Comparison of ENCODE assay signal across 9 cellular contexts in the genomic region with DNA sequence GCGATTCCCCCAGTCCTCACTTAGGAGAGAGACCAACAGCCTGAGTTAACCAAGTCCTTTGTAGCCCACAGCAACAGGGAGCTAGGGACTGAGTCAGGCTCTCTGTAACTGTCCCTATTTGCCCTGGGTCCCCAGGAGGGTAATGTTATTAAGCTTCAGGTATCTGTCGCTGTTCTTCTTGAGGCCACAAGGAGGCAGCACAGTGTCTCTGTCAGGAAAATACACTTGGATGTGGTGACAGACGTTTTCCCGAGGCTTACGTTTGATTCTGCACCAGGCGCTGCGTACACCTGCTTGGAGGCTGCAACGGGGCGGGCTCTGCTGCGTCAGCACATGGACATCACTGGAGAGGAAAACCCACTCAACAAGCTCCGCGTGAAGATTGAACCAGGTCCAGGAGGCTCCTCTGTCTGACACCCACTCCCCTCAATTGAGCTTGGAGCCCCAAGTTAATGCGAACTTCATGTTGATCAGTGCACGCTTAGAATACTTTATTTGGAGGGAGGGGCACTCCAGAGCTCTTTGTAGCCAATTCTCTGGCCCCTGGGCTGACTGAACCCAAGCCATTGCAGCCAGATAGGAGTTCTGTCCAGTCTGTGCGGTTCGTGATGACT. TPM values are rescaled to one million over a fixed set of nuclear protein-coding genes. Genes with fewer than 3 reads are reported as not detected.
A peak's percentile ranks its signal among the peaks of the same experiment; 100 is the strongest.
DNase-seq lines count a peak whose midpoint lies in the region; ATAC-seq, FAIRE-seq and TF ChIP-seq lines count a peak whose summit lies in the region.
"Had no signal": no experiment of that assay in that cellular context is flagged by ENCODE, and none has a peak within 500 bp of the region (broad histone marks: within the 10 kb centered on the region; RNA-seq: fewer than 3 reads in every experiment).

No MANE protein-coding gene starts in this region.

- no peak overlapping the region for H3K4me3 Mint-ChIP-seq in astrocyte (ENCODE audit: unreplicated experiment)
- no peak overlapping the region for H3K4me3 Mint-ChIP-seq in stimulated activated effector memory CD8-positive, alpha-beta T cell treated with anti-CD3 and anti-CD28 coated beads, Interleukin-12 subunit alpha, Interleukin-12 subunit beta, amount 100 ng/mL, for 72 hours

- peak; percentile 84 for ATAC-seq in stimulated activated effector memory CD8-positive, alpha-beta T cell treated with anti-CD3 and anti-CD28 coated beads, Interleukin-12 subunit alpha, Interleukin-12 subunit beta, amount 100 ng/mL, for 72 hours
- no peak for ATAC-seq in HG02885 (IDR thresholded peaks at IDR 0.05; ENCODE audit: poor library complexity, unreplicated experiment)

- peaks cover 56% of the 10 kb centered on the region for H3K36me3 ChIP-seq in astrocyte (ENCODE audit: insufficient read depth, low read length)

- H3K4me1 Mint-ChIP-seq in astrocyte (ENCODE audit: low read depth, unreplicated experiment): no peaks in the 10 kb centered on the region
- H3K4me1 Mint-ChIP-seq in stimulated activated effector memory CD8-positive, alpha-beta T cell treated with anti-CD3 and anti-CD28 coated beads, Interleukin-12 subunit alpha, Interleukin-12 subunit beta, amount 100 ng/mL, for 72 hours: no peaks in the 10 kb centered on the region

- no peaks in the 10 kb centered on the region for H3K27me3 Mint-ChIP-seq in astrocyte (ENCODE audit: low read depth, unreplicated experiment)

- no peak overlapping the region for H3K9ac ChIP-seq in astrocyte (ENCODE audit: low read length)

- peak; percentile 30 for DNase-seq in DMS114 treated with DMSO at 0.1 percent for 48 hours (lab: John Stamatoyannopoulos, UW; ENCODE audit: unreplicated experiment)
- peak; percentile 41 for DNase-seq in HT1080 (ENCODE audit: low read depth)
- peak; percentile 80 for DNase-seq in NCI-H82 treated with DMSO at 0.1 percent for 48 hours (lab: John Stamatoyannopoulos, UW; ENCODE audit: unreplicated experiment)
- DNase-seq in astrocyte (ENCODE audit: low read depth): no peak
- peak; percentile 84 for DNase-seq in iPS-NIHi11 (ENCODE audit: low spot score)
- DNase-seq in stimulated activated effector memory CD8-positive, alpha-beta T cell treated with anti-CD3 and anti-CD28 coated beads, Interleukin-12 subunit alpha, Interleukin-12 subunit beta, amount 100 ng/mL, for 72 hours (ENCODE audit: low spot score in 2 of 2): no peak
- DNase-seq in amniotic stem cell (lab: John Stamatoyannopoulos, UW): no peak

- no peaks in the 10 kb centered on the region for H3K4me1 ChIP-seq in astrocyte (ENCODE audit: insufficient read depth, low read length)

- H3K27ac ChIP-seq in astrocyte (ENCODE audit: low read depth, low read length): no peak overlapping the region
- H3K27ac ChIP-seq: SK-N-MC had no signal

- H3K27ac Mint-ChIP-seq in astrocyte (ENCODE audit: unreplicated experiment): no peak overlapping the region
- no peak overlapping the region for H3K27ac Mint-ChIP-seq in stimulated activated effector memory CD8-positive, alpha-beta T cell treated with anti-CD3 and anti-CD28 coated beads, Interleukin-12 subunit alpha, Interleukin-12 subunit beta, amount 100 ng/mL, for 72 hours

- no peak overlapping the region for H3K4me3 ChIP-seq in astrocyte (ENCODE audit: insufficient read depth, low read depth, low read length)
- H3K4me3 ChIP-seq: SK-N-MC had no signal

- H3K36me3 Mint-ChIP-seq in astrocyte (ENCODE audit: low read depth, unreplicated experiment): peaks cover 42% of the 10 kb centered on the region
- peaks cover 99% of the 10 kb centered on the region for H3K36me3 Mint-ChIP-seq in stimulated activated effector memory CD8-positive, alpha-beta T cell treated with anti-CD3 and anti-CD28 coated beads, Interleukin-12 subunit alpha, Interleukin-12 subunit beta, amount 100 ng/mL, for 72 hours

- no peaks in the 10 kb centered on the region for H3K79me2 ChIP-seq in astrocyte (ENCODE audit: insufficient read depth, low read length)

- H3K9me3 ChIP-seq in astrocyte (ENCODE audit: insufficient read depth, low read depth, low read length): no peaks in the 10 kb centered on the region

- TF ChIP-seq CTCF in astrocyte (IDR thresholded peaks at IDR 0.05; ENCODE audit: insufficient read depth, low read depth, low read length): peak; percentile 82

- H3K4me2 ChIP-seq in astrocyte (ENCODE audit: low read length): no peak overlapping the region

- no peak overlapping the region for H2AFZ ChIP-seq in astrocyte (ENCODE audit: low read depth, low read length)

- H3K27me3 ChIP-seq in astrocyte (ENCODE audit: insufficient read depth, low read length): no peaks in the 10 kb centered on the region

- H4K20me1 ChIP-seq in astrocyte (ENCODE audit: insufficient read depth, low read length): peaks cover 15% of the 10 kb centered on the region

- H3K9me3 Mint-ChIP-seq in astrocyte (ENCODE audit: unreplicated experiment): no peaks in the 10 kb centered on the region
- no peaks in the 10 kb centered on the region for H3K9me3 Mint-ChIP-seq in stimulated activated effector memory CD8-positive, alpha-beta T cell treated with anti-CD3 and anti-CD28 coated beads, Interleukin-12 subunit alpha, Interleukin-12 subunit beta, amount 100 ng/mL, for 72 hours

- no peak for FAIRE-seq in astrocyte (lab: Jason Lieb, UNC)

RNA-seq across cellular contexts. Expression of a gene that starts 10.7 kb away (rescaled TPM):
- total RNA-seq in HT1080 (2014; rRNA removed; shearing (Covaris generic)): not detected in 2 replicates
- polyA plus RNA-seq in HT1080 (2015; cell fraction: cytosol; rRNA removed): not detected in 2 replicates
- polyA plus RNA-seq in HT1080 (2015; cell fraction: nucleus; rRNA removed): not detected in 2 replicates
- total RNA-seq in astrocyte: 2.5 and 2.9 TPM in 2 replicates

RNA-seq across cellular contexts. Expression of a gene that starts 17.3 kb away (rescaled TPM):
- total RNA-seq in HT1080 (2014; rRNA removed; shearing (Covaris generic)): 56.7 and 70.8 TPM in 2 replicates
- polyA plus RNA-seq in HT1080 (2015; cell fraction: cytosol; rRNA removed): 102 and 104 TPM in 2 replicates
- 112 and 126 TPM in 2 replicates for polyA plus RNA-seq in HT1080 (2015; cell fraction: nucleus; rRNA removed)
- total RNA-seq in astrocyte: 65.8 and 68.9 TPM in 2 replicates

RNA-seq across cellular contexts. Expression of a gene that starts 44.4 kb away (rescaled TPM):
- total RNA-seq in HT1080 (2014; rRNA removed; shearing (Covaris generic)): 99.3 and 101 TPM in 2 replicates
- 72.9 and 77.2 TPM in 2 replicates for polyA plus RNA-seq in HT1080 (2015; cell fraction: cytosol; rRNA removed)
- polyA plus RNA-seq in HT1080 (2015; cell fraction: nucleus; rRNA removed): 58.3 and 66.5 TPM in 2 replicates
- total RNA-seq in astrocyte: 130 and 139 TPM in 2 replicates

RNA-seq across cellular contexts. Expression of a gene that starts 53.4 kb away (rescaled TPM):
- total RNA-seq in HT1080 (2014; rRNA removed; shearing (Covaris generic)): not detected in 2 replicates
- polyA plus RNA-seq in HT1080 (2015; cell fraction: cytosol; rRNA removed): 0.03 TPM in 1 of 2 replicates, not detected in the other
- polyA plus RNA-seq in HT1080 (2015; cell fraction: nucleus; rRNA removed): not detected in 2 replicates
- 13.2 and 14.9 TPM in 2 replicates for total RNA-seq in astrocyte

Comparison
In these comparisons a context has a peak if more than half of its experiments do, and no peak if none do; other contexts are left out.
1. DNase-seq: peak in DMS114 treated with DMSO at 0.1 percent for 48 hours (single experiment), HT1080 (single experiment), NCI-H82 treated with DMSO at 0.1 percent for 48 hours (single experiment) and iPS-NIHi11 (single experiment); none in astrocyte (single experiment), stimulated activated effector memory CD8-positive, alpha-beta T cell treated with anti-CD3 and anti-CD28 coated beads, Interleukin-12 subunit alpha, Interleukin-12 subunit beta, amount 100 ng/mL, for 72 hours (0 of 2) and amniotic stem cell (single experiment).